Comparison of ENCODE assay signal across 25 cellular contexts in genomic region chr1:100835866-100836842, GRCh38. TPM values are rescaled to one million over a fixed set of nuclear protein-coding genes. Genes with fewer than 3 reads are reported as not detected.
DNase-seq lines count a peak whose midpoint lies in the region; ATAC-seq and TF ChIP-seq lines count a peak whose summit lies in the region.
"Had no signal": no experiment of that assay in that cellular context is flagged by ENCODE, and none has a peak within 500 bp of the region (broad histone marks: within the 10 kb centered on the region; RNA-seq: fewer than 3 reads in every experiment).

No MANE protein-coding gene starts in this region.

- H3K27me3 ChIP-seq in left ventricle myocardium inferior (ENCODE audit: low read depth) (no peaks in the 10 kb centered on the region), SK-N-SH (ENCODE audit: insufficient read depth) (no peaks in the 10 kb centered on the region), thyroid gland (no peaks in the 10 kb centered on the region)
- H3K27me3 ChIP-seq: hepatocyte, suprapubic skin, uterus had no signal

- no peaks in the 10 kb centered on the region for H3K9me2 ChIP-seq in SK-N-SH

- H3K36me3 ChIP-seq in left ventricle myocardium inferior (no peaks in the 10 kb centered on the region), SK-N-SH (replicated peaks in 1 of 2; ENCODE audit: control insufficient read depth in 1 of 2, insufficient read depth in 2 of 2, low read length in 1 of 2) (no peaks in the 10 kb centered on the region), thyroid gland (no peaks in the 10 kb centered on the region)
- H3K36me3 ChIP-seq: suprapubic skin, uterus had no signal

- H3F3A ChIP-seq in SK-N-SH (replicated peaks; ENCODE audit: insufficient read depth), result no peaks in the 10 kb centered on the region

- H3K79me2 ChIP-seq in SK-N-SH (ENCODE audit: insufficient read depth), result no peaks in the 10 kb centered on the region
- H3K79me2 ChIP-seq: hepatocyte had no signal

- CTCF ChIA-PET in SK-N-SH (lab: Yijun Ruan, JAX), result interaction anchor here (2.5 kb wide), 1 partner anchor 32 kb away, joined by 10 read pairs; no protein-coding TSS in a partner anchor

- H2AFZ ChIP-seq in SK-N-SH (ENCODE audit: low read depth), result peak overlapping the region; percentile 43
- H2AFZ ChIP-seq: hepatocyte had no signal

- peaks cover 7% of the 10 kb centered on the region for H3K4me1 ChIP-seq in left ventricle myocardium inferior
- H3K4me1 ChIP-seq in SK-N-SH (ENCODE audit: control insufficient read depth in 1 of 2, insufficient read depth in 2 of 2, low read depth in 1 of 2, low read length in 1 of 2), result peaks cover 0 to 14% of the 10 kb centered on the region in 2 experiments; a peak in 1 of 4 replicates
- H3K4me1 ChIP-seq in thyroid gland, result no peaks in the 10 kb centered on the region
- H3K4me1 ChIP-seq: suprapubic skin, uterus had no signal

- intact Hi-C loops in left ventricle myocardium inferior (cut with micrococcal nuclease) (no loop called here), Right ventricle myocardium superior (cut with DNase I) (no loop called here), thyroid gland (cut with DNase I) (no loop called here)

- H3K9ac ChIP-seq in SK-N-SH, result no peak overlapping the region

- no peak for TF ChIP-seq CTCF in left ventricle myocardium inferior (IDR thresholded peaks at IDR 0.05; ENCODE audit: borderline replicate concordance)
- TF ChIP-seq CTCF in SK-N-SH (IDR thresholded peaks at IDR 0.05), result no peak
- TF ChIP-seq CTCF in thyroid gland (IDR thresholded peaks at IDR 0.05), result no peak

- TF ChIP-seq POLR2A in thyroid gland (IDR thresholded peaks at IDR 0.05), result no peak

- 75% methylated on average over 9 of the region's 9 CpGs for WGBS in SK-N-SH (ENCODE audit: low lambda C conversion rate)
- 76 to 86% methylated on average over 9 of the region's 9 CpGs for WGBS in thyroid gland, 2 donors

- DNase-seq in left ventricle myocardium inferior, result no peak
- no peak for DNase-seq in Right ventricle myocardium superior
- no peak for DNase-seq in SK-N-SH
- DNase-seq in epithelial cell of prostate (ENCODE audit: low read depth, low spot score), result peak; percentile 40
- no peak for DNase-seq in NCI-H1092 treated with DMSO at 0.1 percent for 48 hours (lab: John Stamatoyannopoulos, UW)
- no peak for DNase-seq in thyroid gland
- no peak for DNase-seq in HUDEP-2 (lab: John Stamatoyannopoulos, UW; ENCODE audit: unreplicated experiment in 76 of 76)
- DNase-seq: activated CD4-positive, alpha-beta T cell treated with anti-CD3 and anti-CD28 coated beads for 36 hours; activated CD8-positive, alpha-beta memory T cell treated with anti-CD3 and anti-CD28 coated beads, Interleukin-2, amount 10 ng/mL, durations not matched to agents 7 days and 5 days; activated naive CD8-positive, alpha-beta T cell treated with anti-CD3 and anti-CD28 coated beads for 36 hours; GF-D8; GOT3; Karpas-422; mesenchymal stem cell; naive B cell; NCI-H1417; NCI-H2107; NCI-H524; right cardiac atrium; RPMI8226; stimulated activated CD4-positive, alpha-beta T cell treated with anti-CD3 and anti-CD28 coated beads, Interleukin-15, amount 100 ng/mL, for 24 hours; uterus had no signal

- H3K27ac ChIP-seq in left ventricle myocardium inferior (replicated peaks) (peak overlapping the region; percentile 63), SK-N-SH (ENCODE audit: low read depth in 2 of 2, low read length in 1 of 2) (peak overlapping the region in 1 of 2 experiments; percentile 47; a peak in 2 of 4 replicates), epithelial cell of prostate (peak overlapping the region; percentile 16), thyroid gland (no peak overlapping the region)
- H3K27ac ChIP-seq: hepatocyte, suprapubic skin had no signal

- H3K9me3 ChIP-seq in left ventricle myocardium inferior (replicated peaks), result peaks cover 13% of the 10 kb centered on the region
- H3K9me3 ChIP-seq in SK-N-SH, result no peaks in the 10 kb centered on the region
- H3K9me3 ChIP-seq in thyroid gland, result no peaks in the 10 kb centered on the region
- H3K9me3 ChIP-seq: suprapubic skin, uterus had no signal

- POLR2A ChIA-PET in SK-N-SH (lab: Yijun Ruan, JAX), result no interaction called here

- ATAC-seq in Right ventricle myocardium superior (ENCODE audit: poor library complexity), result no peak
- no peak for ATAC-seq in GM18502 (IDR thresholded peaks at IDR 0.05; ENCODE audit: poor library complexity, unreplicated experiment)
- ATAC-seq: activated CD4-positive, alpha-beta T cell treated with anti-CD3 and anti-CD28 coated beads for 36 hours; activated CD8-positive, alpha-beta memory T cell treated with anti-CD3 and anti-CD28 coated beads, Interleukin-2, amount 10 ng/mL, durations not matched to agents 7 days and 5 days had no signal

- H3K4me2 ChIP-seq in SK-N-SH, result peak overlapping the region; percentile 10; the same call in 1 of the 2 replicates
- H3K4me2 ChIP-seq: hepatocyte had no signal

- peak overlapping the region; percentile 24 for H3K4me3 ChIP-seq in left ventricle myocardium inferior
- H3K4me3 ChIP-seq in SK-N-SH (ENCODE audit: low read depth in 2 of 2, low read length in 1 of 2), result no peak overlapping the region
- no peak overlapping the region for H3K4me3 ChIP-seq in thyroid gland (replicated peaks in 1 of 3)
- H3K4me3 ChIP-seq: hepatocyte, suprapubic skin, uterus had no signal

- no peak for TF ChIP-seq EP300 in SK-N-SH (IDR thresholded peaks at IDR 0.05; ENCODE audit: borderline replicate concordance in 1 of 2, low read depth in 1 of 2, low read length in 1 of 2)

- no peak for TF ChIP-seq RAD21 in SK-N-SH (IDR thresholded peaks at IDR 0.05; ENCODE audit: low read length)

- no peaks in the 10 kb centered on the region for H4K20me1 ChIP-seq in SK-N-SH (ENCODE audit: insufficient read depth)

TF ChIP-seq in SK-N-SH, 30 proteins besides CTCF, POLR2A, EP300 and RAD21:
- TF ChIP-seq RFX5 (IDR thresholded peaks at IDR 0.05; ENCODE audit: low read length) (no peak), TEAD4 (IDR thresholded peaks at IDR 0.05; ENCODE audit: borderline replicate concordance, insufficient read depth) (no peak), USF2 (IDR thresholded peaks at IDR 0.05; ENCODE audit: borderline replicate concordance, low read depth, low read length) (no peak), RCOR1 (IDR thresholded peaks at IDR 0.05; ENCODE audit: low read length) (no peak), MEF2A (IDR thresholded peaks at IDR 0.05; ENCODE audit: borderline replicate concordance, low read depth) (no peak), IRF3 (IDR thresholded peaks at IDR 0.05; ENCODE audit: low read depth, low read length) (no peak), PBX3 (IDR thresholded peaks at IDR 0.05) (no peak), GABPA (IDR thresholded peaks at IDR 0.05; ENCODE audit: low read depth) (no peak), SMC3 (IDR thresholded peaks at IDR 0.05; ENCODE audit: low read depth, low read length) (no peak), ELF1 (IDR thresholded peaks at IDR 0.05) (no peak), TCF12 (IDR thresholded peaks at IDR 0.05) (no peak), USF1 (IDR thresholded peaks at IDR 0.05; ENCODE audit: borderline replicate concordance, low read depth) (no peak), MXI1 (IDR thresholded peaks at IDR 0.05; ENCODE audit: low read depth, low read length) (no peak), TAF1 (IDR thresholded peaks at IDR 0.05; ENCODE audit: borderline replicate concordance, low read depth, low read length) (no peak)

RNA-seq across cellular contexts. Expression of gene EXTL2, which starts 58.5 kb away (rescaled TPM):
- total RNA-seq in left ventricle myocardium inferior, result 10.6 TPM
- 7.4 TPM for total RNA-seq in Right ventricle myocardium superior
- polyA plus RNA-seq in SK-N-SH (2012; rRNA removed), result 20.3 and 32.5 TPM in 2 replicates
- polyA plus RNA-seq in SK-N-SH (2012; cell fraction: cytosol; rRNA removed), result 32.6 and 34.8 TPM in 2 replicates
- polyA plus RNA-seq in SK-N-SH (2012; cell fraction: nucleus; rRNA removed), result 15.8 and 38.5 TPM in 2 replicates
- total RNA-seq in thyroid gland, result 10 to 100 TPM; 13.9 to 17.4 (median 17.2) TPM

RNA-seq across cellular contexts. Expression of gene SLC30A7, which starts 59.7 kb away (rescaled TPM):
- total RNA-seq in left ventricle myocardium inferior (5.7 TPM), Right ventricle myocardium superior (4.1 TPM), thyroid gland (10 to 100 TPM; 32.4 to 39.7 (median 36.1) TPM)
- 4.0 and 5.4 TPM in 2 replicates for polyA plus RNA-seq in SK-N-SH (2012; rRNA removed)
- polyA plus RNA-seq in SK-N-SH (2012; cell fraction: cytosol; rRNA removed), result 7.0 and 7.7 TPM in 2 replicates
- 5.1 and 11.5 TPM in 2 replicates for polyA plus RNA-seq in SK-N-SH (2012; cell fraction: nucleus; rRNA removed)

Comparison
In these comparisons a context has a peak if more than half of its experiments do, and no peak if none do; other contexts are left out.
1. H3K27ac ChIP-seq: peak in left ventricle myocardium inferior (single experiment) and epithelial cell of prostate (single experiment); none in thyroid gland (0 of 3).